ENCODE assay signal across 5 cellular contexts in the genomic region with DNA sequence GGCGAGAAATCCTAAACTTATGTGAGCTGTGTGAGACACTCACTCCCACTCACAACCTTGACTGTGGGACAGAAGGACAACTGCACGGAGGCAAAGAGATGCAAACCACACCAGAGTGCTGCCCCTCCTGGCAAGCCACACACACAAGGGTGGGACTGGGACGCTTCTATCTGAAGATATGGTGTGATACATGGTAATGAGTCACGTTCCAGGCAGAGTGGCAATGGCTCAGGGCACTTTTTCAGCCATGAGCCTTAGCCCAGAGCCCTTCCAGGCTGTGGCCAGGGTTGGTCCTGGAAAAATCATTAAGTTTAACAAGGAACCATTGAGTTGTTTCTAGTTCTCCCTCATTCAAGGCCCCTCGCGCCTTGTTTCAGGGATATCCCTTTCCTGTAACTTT. TPM values are rescaled to one million over a fixed set of nuclear protein-coding genes. Genes with fewer than 3 reads are reported as not detected.
"Had no signal": no experiment of that assay in that cellular context is flagged by ENCODE, and none has a peak within 500 bp of the region (broad histone marks: within the 10 kb centered on the region; RNA-seq: fewer than 3 reads in every experiment).

No MANE protein-coding gene starts in this region.

- H3K4me3 ChIP-seq: GM23338 had no signal

- H2AFZ ChIP-seq: GM23338 had no signal

- H3K36me3 Mint-ChIP-seq: IgD-negative memory B cell had no signal

- H3K27me3 Mint-ChIP-seq: IgD-negative memory B cell had no signal

- H3K9me3 Mint-ChIP-seq: GM23338, H9 had no signal

- DNase-seq: H9, HCEC 1CT had no signal

- H3K4me1 Mint-ChIP-seq: GM23338, H9, IgD-negative memory B cell had no signal

- ATAC-seq: GM23338 had no signal

- H3K4me3 Mint-ChIP-seq: GM23338, H9, IgD-negative memory B cell had no signal

- H3K4me2 ChIP-seq: GM23338 had no signal

- H3K27ac Mint-ChIP-seq: GM23338, H9, IgD-negative memory B cell had no signal

RNA-seq across cellular contexts. Expression of gene WNT5A, which starts 56.1 kb away (rescaled TPM):
- total RNA-seq: HT-29 had no signal
- polyA plus RNA-seq: IgD-negative memory B cell had no signal
